8 cellular contexts compared by ENCODE assay signal in genomic region chr16:53131363-53132071, GRCh38.
DNase-seq lines count a peak whose midpoint lies in the region; TF ChIP-seq lines count a peak whose summit lies in the region.

No MANE protein-coding gene starts in this region.

- BruUV-seq in MCF 10A (replicated peaks; lab: Mats Ljungman, UMichigan): no TSS peak

- peak overlapping the region; percentile 94 for H3K4me3 Mint-ChIP-seq in MCF 10A (ENCODE audit: unreplicated experiment)

- H3K9me3 ChIP-seq in WERI-Rb-1 (ENCODE audit: severe bottlenecking): no peaks in the 10 kb centered on the region

- POLR2A ChIA-PET in MCF 10A (lab: Yijun Ruan, JAX): interaction anchor here (0.9 to 2.1 kb wide), 10 partner anchors 9 to 81 kb away, joined by 4 to 14 read pairs (median 5); partner anchors contain the start of gene CHD9

- CTCF ChIA-PET in MCF 10A (lab: Yijun Ruan, JAX): interaction anchor here (0.6 to 1.1 kb wide), 4 partner anchors 13 to 77 kb away, joined by 3 to 4 read pairs (median 4); partner anchors contain the start of gene CHD9

- no peaks in the 10 kb centered on the region for H3K9me3 Mint-ChIP-seq in MCF 10A (ENCODE audit: unreplicated experiment)

- no peaks in the 10 kb centered on the region for H3K36me3 ChIP-seq in WERI-Rb-1

- H3K4me3 ChIP-seq in WERI-Rb-1 (ENCODE audit: low read depth, low read length) (peak overlapping the region; percentile 91), skin epidermis (peak overlapping the region; percentile 80 to 95 (median 88))

- H3K27ac ChIP-seq in WERI-Rb-1 (peak overlapping the region; percentile 75), skin epidermis (peak overlapping the region; percentile 58 to 97 (median 93))

- H3K4me1 Mint-ChIP-seq in MCF 10A (ENCODE audit: insufficient read depth, unreplicated experiment): peaks cover 25% of the 10 kb centered on the region

- H3K27me3 ChIP-seq in WERI-Rb-1 (ENCODE audit: insufficient read depth, low read depth, severe bottlenecking): no peaks in the 10 kb centered on the region

- TF ChIP-seq CTCF in WERI-Rb-1 (IDR thresholded peaks at IDR 0.05; ENCODE audit: low read depth, low read length): no peak
- TF ChIP-seq CTCF in MCF 10A (IDR thresholded peaks at IDR 0.05; ENCODE audit: unreplicated experiment): no peak

- intact Hi-C loops in MCF 10A (cut with micrococcal nuclease): loop anchor here (2.0 kb wide), 2 partner anchors 33 to 151 kb away; no protein-coding TSS in a partner anchor

- peaks cover 20% of the 10 kb centered on the region for H3K36me3 Mint-ChIP-seq in MCF 10A (ENCODE audit: insufficient read depth, unreplicated experiment)

- peak overlapping the region; percentile 77 for H3K27ac Mint-ChIP-seq in MCF 10A (ENCODE audit: low read depth, unreplicated experiment)

- DNase-seq in NCI-H82 (lab: John Stamatoyannopoulos, UW): peak; percentile 64
- DNase-seq in NCI-H82 treated with DMSO at 0.1 percent for 48 hours (lab: John Stamatoyannopoulos, UW; ENCODE audit: unreplicated experiment): no peak
- peak; percentile 57 for DNase-seq in HPDE6-E6E7 (ENCODE audit: extremely low spot score)
- DNase-seq in WERI-Rb-1: peak; percentile 28
- peak; percentile 65 for DNase-seq in MCF 10A (ENCODE audit: unreplicated experiment)
- peak; percentile 74 for DNase-seq in iPS-NIHi7 (ENCODE audit: extremely low spot score)
- no peak for DNase-seq in GOT3 (lab: John Stamatoyannopoulos, UW)

- H3K27me3 Mint-ChIP-seq in MCF 10A (ENCODE audit: insufficient read depth, unreplicated experiment): no peaks in the 10 kb centered on the region

Comparison
In these comparisons a context has a peak if more than half of its experiments do, and no peak if none do; other contexts are left out.
1. DNase-seq: peak in NCI-H82 (single experiment), HPDE6-E6E7 (single experiment), WERI-Rb-1 (single experiment), MCF 10A (single experiment) and iPS-NIHi7 (single experiment); none in NCI-H82 treated with DMSO at 0.1 percent for 48 hours (single experiment) and GOT3 (single experiment).